In genomic region chr1:110235839-110236682, GRCh38 we compare ENCODE assay signal across 8 cellular contexts. TPM values are rescaled to one million over a fixed set of nuclear protein-coding genes. Genes with fewer than 3 reads are reported as not detected.
DNase-seq lines count a peak whose midpoint lies in the region; ATAC-seq and TF ChIP-seq lines count a peak whose summit lies in the region.

No MANE protein-coding gene starts in this region.

- intact Hi-C loops in PC-3 (cut with micrococcal nuclease) = no loop called here

- no peaks in the 10 kb centered on the region for H3K9me2 ChIP-seq in PC-3 (replicated peaks; ENCODE audit: low read length)

- peak overlapping the region; percentile 54 for H2AFZ ChIP-seq in PC-3 (ENCODE audit: low read length)

- BruUV-seq in PC-3 (replicated peaks; lab: Mats Ljungman, UMichigan) = no TSS peak

- peak; percentile 76 for ATAC-seq in activated CD8-positive, alpha-beta memory T cell treated with anti-CD3 and anti-CD28 coated beads, Interleukin-2, amount 10 ng/mL, durations not matched to agents 7 days and 5 days
- ATAC-seq in PC-3 = peak; percentile 72
- ATAC-seq in GM21526 (IDR thresholded peaks at IDR 0.05; ENCODE audit: low FRiP score, unreplicated experiment) = no peak

- CTCF ChIA-PET in activated CD8-positive, alpha-beta memory T cell treated with anti-CD3 and anti-CD28 coated beads, Interleukin-2, amount 10 ng/mL, durations not matched to agents 7 days and 5 days (lab: Charles Lee) = interaction anchor here (1.0 to 1.2 kb wide), 3 partner anchors 27 to 35 kb away, joined by 3 to 4 read pairs (median 4); no protein-coding TSS in a partner anchor
- CTCF ChIA-PET in PC-3 (lab: Charles Lee) = interaction anchor here (1.0 kb wide), 1 partner anchor 29 kb away, joined by 3 read pairs; no protein-coding TSS in a partner anchor

- POLR2A ChIA-PET in PC-3 (lab: Charles Lee; ENCODE audit: unreplicated experiment) = no interaction called here

- peak overlapping the region; percentile 59 for H3K4me2 ChIP-seq in PC-3 (ENCODE audit: low read length)

- H3K4me1 Mint-ChIP-seq in activated CD8-positive, alpha-beta memory T cell treated with anti-CD3 and anti-CD28 coated beads, Interleukin-2, amount 10 ng/mL, durations not matched to agents 7 days and 5 days = peaks cover 23% of the 10 kb centered on the region

- no peaks in the 10 kb centered on the region for H3K36me3 Mint-ChIP-seq in activated CD8-positive, alpha-beta memory T cell treated with anti-CD3 and anti-CD28 coated beads, Interleukin-2, amount 10 ng/mL, durations not matched to agents 7 days and 5 days

- H3K9ac ChIP-seq in PC-3 (ENCODE audit: low read length) = peak overlapping the region; percentile 62

- no peaks in the 10 kb centered on the region for H3K27me3 Mint-ChIP-seq in activated CD8-positive, alpha-beta memory T cell treated with anti-CD3 and anti-CD28 coated beads, Interleukin-2, amount 10 ng/mL, durations not matched to agents 7 days and 5 days

- no peaks in the 10 kb centered on the region for H3K9me3 Mint-ChIP-seq in activated CD8-positive, alpha-beta memory T cell treated with anti-CD3 and anti-CD28 coated beads, Interleukin-2, amount 10 ng/mL, durations not matched to agents 7 days and 5 days (ENCODE audit: low read depth)

- H3K27ac ChIP-seq in PC-3 (ENCODE audit: low read length) = peak overlapping the region; percentile 92

- no peaks in the 10 kb centered on the region for H3K9me3 ChIP-seq in PC-3 (ENCODE audit: low read length)

- H4K20me1 ChIP-seq in PC-3 (ENCODE audit: low read length) = no peaks in the 10 kb centered on the region

- no peaks in the 10 kb centered on the region for H3K27me3 ChIP-seq in PC-3 (ENCODE audit: low read length)

- H3K4me3 ChIP-seq in PC-3 (ENCODE audit: low read length) = no peak overlapping the region

- DNase-seq in activated CD8-positive, alpha-beta memory T cell treated with anti-CD3 and anti-CD28 coated beads, Interleukin-2, amount 10 ng/mL, durations not matched to agents 7 days and 5 days = peak; percentile 49
- DNase-seq in activated CD8-positive, alpha-beta memory T cell treated with anti-CD3 and anti-CD28 coated beads for 24 hours = no peak
- DNase-seq in PC-3 = peak; percentile 88
- DNase-seq in dedifferentiated amniotic fluid mesenchymal stem cell (ENCODE audit: extremely low spot score) = peak; percentile 57
- peak; percentile 55 to 62 for DNase-seq in stimulated activated CD4-positive, alpha-beta T cell treated with anti-CD3 and anti-CD28 coated beads, Interleukin-2, amount 100 ng/mL, for 24 hours
- no peak for DNase-seq in effector CD8-positive, alpha-beta T cell (lab: John Stamatoyannopoulos, UW)
- DNase-seq in COR-L47 (lab: John Stamatoyannopoulos, UW) = no peak

- H3K4me3 Mint-ChIP-seq in activated CD8-positive, alpha-beta memory T cell treated with anti-CD3 and anti-CD28 coated beads, Interleukin-2, amount 10 ng/mL, durations not matched to agents 7 days and 5 days = no peak overlapping the region

- peaks cover 4% of the 10 kb centered on the region for H3F3A ChIP-seq in PC-3 (ENCODE audit: low read length, unreplicated experiment)

- no peak for TF ChIP-seq CTCF in PC-3 (conservative IDR thresholded peaks at IDR 0.05; ENCODE audit: low read depth, low read length)

- H3K36me3 ChIP-seq in PC-3 (ENCODE audit: low read depth, low read length) = no peaks in the 10 kb centered on the region

- H3K4me1 ChIP-seq in PC-3 (ENCODE audit: insufficient read depth, low read length) = peaks cover 39% of the 10 kb centered on the region

- no peaks in the 10 kb centered on the region for H3K79me2 ChIP-seq in PC-3 (ENCODE audit: low read length)

- H3K27ac Mint-ChIP-seq in activated CD8-positive, alpha-beta memory T cell treated with anti-CD3 and anti-CD28 coated beads, Interleukin-2, amount 10 ng/mL, durations not matched to agents 7 days and 5 days = peak overlapping the region; percentile 57

RNA-seq across cellular contexts. Expression of gene KCNC4, which starts 25.9 kb away (rescaled TPM):
- 1 to 10 TPM; 4.8 to 9.6 TPM for total RNA-seq in activated CD8-positive, alpha-beta memory T cell treated with anti-CD3 and anti-CD28 coated beads, Interleukin-2, amount 10 ng/mL, durations not matched to agents 7 days and 5 days
- 1.6 and 3.6 TPM in 2 replicates for total RNA-seq in PC-3 (2014; rRNA removed)

Comparison
In these comparisons a context has a peak if more than half of its experiments do, and no peak if none do; other contexts are left out.
1. DNase-seq: peak in activated CD8-positive, alpha-beta memory T cell treated with anti-CD3 and anti-CD28 coated beads, Interleukin-2, amount 10 ng/mL, durations not matched to agents 7 days and 5 days (single experiment), PC-3 (single experiment), dedifferentiated amniotic fluid mesenchymal stem cell (single experiment) and stimulated activated CD4-positive, alpha-beta T cell treated with anti-CD3 and anti-CD28 coated beads, Interleukin-2, amount 100 ng/mL, for 24 hours (2 of 2); none in activated CD8-positive, alpha-beta memory T cell treated with anti-CD3 and anti-CD28 coated beads for 24 hours (single experiment), effector CD8-positive, alpha-beta T cell (single experiment) and COR-L47 (single experiment).